8 cellular contexts compared by ENCODE assay signal in the genomic region with DNA sequence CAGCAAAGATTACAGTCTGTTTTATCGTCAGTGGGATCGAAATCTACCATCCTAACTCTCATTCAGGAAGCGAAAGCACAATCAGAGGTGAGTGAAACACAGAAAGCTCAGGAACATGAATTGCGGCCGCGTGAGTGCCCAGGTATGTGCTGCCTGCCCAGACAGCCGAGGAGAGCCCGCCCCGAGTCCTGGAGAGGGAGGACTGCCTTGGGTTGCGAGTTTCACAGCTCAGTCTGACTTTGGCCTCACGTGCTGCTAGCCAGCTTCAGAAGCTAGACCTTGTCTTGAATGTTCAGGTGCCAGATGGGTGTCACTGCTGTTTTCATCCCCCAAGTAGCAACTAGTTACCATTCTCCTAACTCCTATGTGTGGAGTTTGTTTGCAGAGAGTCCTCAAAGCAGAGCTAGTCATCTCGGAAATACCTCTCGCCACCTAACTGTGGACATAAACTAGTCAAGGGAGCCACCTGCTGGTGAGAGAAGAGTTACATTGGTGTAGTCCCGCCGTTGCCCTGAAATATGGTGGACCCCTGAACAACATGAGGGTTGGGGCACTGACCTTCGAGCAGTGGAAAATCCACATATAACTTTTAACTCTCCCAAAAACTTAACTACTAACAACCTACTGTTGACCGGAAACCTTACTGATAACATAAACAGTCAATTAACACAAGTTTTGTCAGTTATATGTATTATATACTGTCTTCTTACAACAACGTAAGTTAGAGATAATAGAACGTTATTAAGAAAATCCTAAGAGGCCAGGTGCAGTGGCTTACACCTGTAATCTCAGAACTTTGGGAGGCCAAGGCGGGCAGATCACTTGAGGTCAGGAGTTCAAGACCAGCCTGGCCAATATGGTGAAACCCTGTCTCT.
A peak's percentile ranks its signal among the peaks of the same experiment; 100 is the strongest.
DNase-seq lines count a peak whose midpoint lies in the region; ATAC-seq, FAIRE-seq and TF ChIP-seq lines count a peak whose summit lies in the region.

No MANE protein-coding gene starts in this region.

- H3K27ac ChIP-seq in PC-3 (ENCODE audit: low read length) (no peak overlapping the region), neural progenitor cell (no peak overlapping the region), testis (no peak overlapping the region)

- H3K4me3 ChIP-seq in PC-3 (ENCODE audit: low read length) (no peak overlapping the region), fibroblast of mammary gland (ENCODE audit: control insufficient read depth, low read depth, low read length) (no peak overlapping the region), neural progenitor cell (no peak overlapping the region), testis (no peak overlapping the region)

- POLR2A ChIA-PET in PC-3 (lab: Charles Lee; ENCODE audit: unreplicated experiment), result interaction anchor here (0.6 to 0.7 kb wide), 3 partner anchors 9 to 240 kb away, joined by 3 to 6 read pairs (median 3); no protein-coding TSS in a partner anchor

- peak; percentile 99 for ATAC-seq in PC-3

- no peaks in the 10 kb centered on the region for H3K4me1 Mint-ChIP-seq in neural progenitor cell

- H4K20me1 ChIP-seq in PC-3 (ENCODE audit: low read length), result no peaks in the 10 kb centered on the region
- H4K20me1 ChIP-seq in neural progenitor cell (ENCODE audit: low read depth), result no peaks in the 10 kb centered on the region

- H3K27ac Mint-ChIP-seq in neural progenitor cell, result peak overlapping the region; percentile 50

- H3K9me3 Mint-ChIP-seq in neural progenitor cell, result no peaks in the 10 kb centered on the region

- H3K4me2 ChIP-seq in PC-3 (ENCODE audit: low read length) (no peak overlapping the region), neural progenitor cell (no peak overlapping the region)

- DNase-seq in H4 (ENCODE audit: low spot score) (peak; percentile 74), Kasumi-1 (lab: John Stamatoyannopoulos, UW) (peak; percentile 84 to 88), PC-3 (peak; percentile 89), activated T-cell treated with anti-CD3 and anti-CD28 coated beads for 48 hours (ENCODE audit: low read depth) (peak; percentile 40), fibroblast of mammary gland (ENCODE audit: low read depth) (peak; percentile 78), neural progenitor cell (ENCODE audit: low spot score) (peak; percentile 91), testis (peak; percentile 88)

- H3K9ac ChIP-seq in PC-3 (ENCODE audit: low read length), result no peak overlapping the region
- no peak overlapping the region for H3K9ac ChIP-seq in neural progenitor cell

- no TSS peak for BruUV-seq in PC-3 (replicated peaks; lab: Mats Ljungman, UMichigan)

- 61 to 70% methylated on average over 20 of the region's 20 CpGs for WGBS in testis, 2 donors

- H3K27me3 Mint-ChIP-seq in neural progenitor cell (ENCODE audit: insufficient read depth, low read depth), result peaks cover 4% of the 10 kb centered on the region

- TF ChIP-seq CTCF in PC-3 (conservative IDR thresholded peaks at IDR 0.05; ENCODE audit: low read depth, low read length) (peak; percentile 92), fibroblast of mammary gland (conservative IDR thresholded peaks at IDR 0.05; ENCODE audit: control insufficient read depth, insufficient read depth, low read depth, low read length) (peak; percentile 73), neural progenitor cell (IDR thresholded peaks at IDR 0.05) (peak; percentile 84), testis (IDR thresholded peaks at IDR 0.05) (peak; percentile 67 to 88 (median 84))

- H2AFZ ChIP-seq in PC-3 (ENCODE audit: low read length) (no peak overlapping the region), neural progenitor cell (replicated peaks) (no peak overlapping the region)

- H3K9me3 ChIP-seq in PC-3 (ENCODE audit: low read length) (no peaks in the 10 kb centered on the region), neural progenitor cell (ENCODE audit: low read depth) (no peaks in the 10 kb centered on the region), testis (no peaks in the 10 kb centered on the region)

- no peak overlapping the region for H3K4me3 Mint-ChIP-seq in neural progenitor cell

- CTCF ChIA-PET in PC-3 (lab: Charles Lee), result interaction anchor here (0.6 to 1.7 kb wide), 15 partner anchors 12 to 501 kb away, joined by 3 to 11 read pairs (median 4); no protein-coding TSS in a partner anchor

- H3K27me3 ChIP-seq in PC-3 (ENCODE audit: low read length), result no peaks in the 10 kb centered on the region
- no peaks in the 10 kb centered on the region for H3K27me3 ChIP-seq in neural progenitor cell
- H3K27me3 ChIP-seq in testis, result no peaks in the 10 kb centered on the region

- peak; percentile 62 for FAIRE-seq in G401.6 (lab: Jason Lieb, UNC)

- H3K36me3 ChIP-seq in PC-3 (ENCODE audit: low read depth, low read length) (no peaks in the 10 kb centered on the region), neural progenitor cell (no peaks in the 10 kb centered on the region), testis (ENCODE audit: low read depth, missing control alignments) (no peaks in the 10 kb centered on the region)

- intact Hi-C loops in PC-3 (cut with micrococcal nuclease), result loop anchor here (1.0 kb wide), 2 partner anchors 268 to 512 kb away; no protein-coding TSS in a partner anchor
- intact Hi-C loops in testis (cut with DNase I; ENCODE audit: low total_unique reads), result no loop called here

- no peak for TF ChIP-seq POLR2A in testis (IDR thresholded peaks at IDR 0.05)

- no peaks in the 10 kb centered on the region for H3K9me2 ChIP-seq in PC-3 (replicated peaks; ENCODE audit: low read length)

- no peaks in the 10 kb centered on the region for H3F3A ChIP-seq in PC-3 (ENCODE audit: low read length, unreplicated experiment)
- H3F3A ChIP-seq in neural progenitor cell (ENCODE audit: low read depth), result no peaks in the 10 kb centered on the region

- H3K4me1 ChIP-seq in PC-3 (ENCODE audit: insufficient read depth, low read length) (no peaks in the 10 kb centered on the region), neural progenitor cell (peaks cover under 1% of the 10 kb centered on the region), testis (peaks cover 14% of the 10 kb centered on the region)

- H3K36me3 Mint-ChIP-seq in neural progenitor cell, result peaks cover 2% of the 10 kb centered on the region

- H3K79me2 ChIP-seq in PC-3 (ENCODE audit: low read length) (no peaks in the 10 kb centered on the region), neural progenitor cell (ENCODE audit: low read depth) (no peaks in the 10 kb centered on the region)

Comparison
In these comparisons a context has a peak if more than half of its experiments do, and no peak if none do; other contexts are left out.
1. DNase-seq: peak in every context shown above with its lines; median percentile 91 in neural progenitor cell; 89 in PC-3; 88 in testis; 86 in Kasumi-1; 78 in fibroblast of mammary gland; 74 in H4; 40 in activated T-cell treated with anti-CD3 and anti-CD28 coated beads for 48 hours.